8 cellular contexts compared by ENCODE assay signal in the genomic region with DNA sequence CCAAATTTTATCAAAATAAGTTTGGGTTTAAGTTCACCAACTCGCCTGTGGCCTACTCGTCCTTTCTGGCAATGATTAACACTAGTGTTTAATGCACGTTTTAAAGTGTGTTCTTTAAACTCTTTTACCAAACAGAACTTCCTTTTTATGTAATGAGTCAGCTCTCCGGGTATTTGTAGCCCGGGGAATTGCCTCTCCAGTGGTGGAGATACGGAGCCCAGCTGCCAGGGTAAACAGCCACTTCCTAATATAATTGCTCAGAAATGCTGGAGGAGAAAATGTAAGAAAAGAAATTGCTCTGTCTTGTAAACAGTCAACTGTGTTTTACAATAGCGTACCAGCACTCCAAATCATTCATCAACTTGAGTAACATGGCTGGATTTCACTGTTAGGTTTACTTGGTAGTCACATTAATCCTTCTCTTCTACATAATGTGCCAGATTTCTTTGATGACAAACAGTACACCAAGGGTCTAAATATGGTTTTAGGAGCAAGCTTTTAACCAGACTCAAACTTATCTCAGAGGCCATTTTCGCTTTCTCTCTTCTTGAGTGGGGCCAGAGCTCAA.
DNase-seq lines count a peak whose midpoint lies in the region; FAIRE-seq and TF ChIP-seq lines count a peak whose summit lies in the region.

No MANE protein-coding gene starts in this region.

- TF ChIP-seq POLR2A in H54 (IDR thresholded peaks at IDR 0.05; ENCODE audit: low read depth, low read length) = no peak

- no peak for DNase-seq in T-helper 2 cell treated with Interferon-gamma antibody and Interleukin-4, amounts not matched to agents 5 μg/mL and 100 μg/mL, for 36 hours (ENCODE audit: low spot score)
- DNase-seq in T-helper 2 cell (no peak), H54 (ENCODE audit: insufficient read length, low spot score) (peak; percentile 38), M059J (ENCODE audit: low read depth) (peak; percentile 96), germinal center (ENCODE audit: low spot score) (peak; percentile 5), posterior vena cava (ENCODE audit: low spot score) (peak; percentile 87), activated gamma-delta T cell treated with Interleukin-2 at 50 U/mL for 16 hours (no peak)

- H3K27me3 Mint-ChIP-seq in T-helper 2 cell treated with Interferon-gamma antibody and Interleukin-4, amounts not matched to agents 5 μg/mL and 100 μg/mL, for 36 hours (ENCODE audit: low read depth) = no peaks in the 10 kb centered on the region

- TF ChIP-seq CTCF in WI38 (IDR thresholded peaks at IDR 0.05; ENCODE audit: low read depth, low read length) = no peak

- H3K4me3 Mint-ChIP-seq in T-helper 2 cell treated with Interferon-gamma antibody and Interleukin-4, amounts not matched to agents 5 μg/mL and 100 μg/mL, for 36 hours = peak overlapping the region; percentile 69

- peaks cover 46% of the 10 kb centered on the region for H3K4me1 Mint-ChIP-seq in T-helper 2 cell treated with Interferon-gamma antibody and Interleukin-4, amounts not matched to agents 5 μg/mL and 100 μg/mL, for 36 hours (ENCODE audit: low read depth)

- H3K36me3 Mint-ChIP-seq in T-helper 2 cell treated with Interferon-gamma antibody and Interleukin-4, amounts not matched to agents 5 μg/mL and 100 μg/mL, for 36 hours (ENCODE audit: low read depth) = peaks cover 25% of the 10 kb centered on the region

- intact Hi-C loops in posterior vena cava (cut with DNase I) = no loop called here

- H3K4me3 ChIP-seq in WI38 (ENCODE audit: low read depth, low read length) = peak overlapping the region; percentile 44

- peak overlapping the region; percentile 75 for H3K27ac Mint-ChIP-seq in T-helper 2 cell treated with Interferon-gamma antibody and Interleukin-4, amounts not matched to agents 5 μg/mL and 100 μg/mL, for 36 hours

- peaks cover 3% of the 10 kb centered on the region for H3K9me3 Mint-ChIP-seq in T-helper 2 cell treated with Interferon-gamma antibody and Interleukin-4, amounts not matched to agents 5 μg/mL and 100 μg/mL, for 36 hours

- FAIRE-seq in H54 (lab: Jason Lieb, UNC) = peak; percentile 93

Comparison
In these comparisons a context has a peak if more than half of its experiments do, and no peak if none do; other contexts are left out.
1. DNase-seq: peak in H54 (single experiment), M059J (single experiment), germinal center (single experiment) and posterior vena cava (single experiment); none in T-helper 2 cell treated with Interferon-gamma antibody and Interleukin-4, amounts not matched to agents 5 μg/mL and 100 μg/mL, for 36 hours (single experiment), T-helper 2 cell (0 of 5) and activated gamma-delta T cell treated with Interleukin-2 at 50 U/mL for 16 hours (single experiment).